In genomic region chr2:69521747-69522146, GRCh38 we compare ENCODE assay signal across 19 cellular contexts.
"Had no signal": no experiment of that assay in that cellular context is flagged by ENCODE, and none has a peak within 500 bp of the region (broad histone marks: within the 10 kb centered on the region; RNA-seq: fewer than 3 reads in every experiment).

No MANE protein-coding gene starts in this region.

- H3K4me1 Mint-ChIP-seq: activated B cell treated with CpG ODN at 0.5 μM for 24 hours; activated CD4-positive, alpha-beta T cell treated with anti-CD3 and anti-CD28 coated beads for 36 hours; brain had no signal

- DNase-seq: activated B cell treated with CpG ODN at 0.5 μM for 24 hours; activated CD4-positive, alpha-beta T cell treated with anti-CD3 and anti-CD28 coated beads for 36 hours; activated CD4-positive, alpha-beta T cell treated with anti-CD3 and anti-CD28 coated beads, Interleukin-2, amount 50 U/mL, for 48 hours; aorta; effector CD4-positive, alpha-beta T cell; foreskin keratinocyte; kidney; lower lobe of right lung; mesendoderm; mucosa of descending colon; retina; spleen; stimulated activated CD4-positive, alpha-beta T cell treated with anti-CD3 and anti-CD28 coated beads, Interleukin-4, amount 100 ng/mL, for 1 hour; stimulated activated naive CD4-positive, alpha-beta T cell treated with Interleukin-2 at 50 U/mL for 16 hours; T1000 had no signal

- H3K27ac Mint-ChIP-seq: activated B cell treated with CpG ODN at 0.5 μM for 24 hours; brain; dendritic cell treated with granulocyte-macrophage colony-stimulating factor and Interleukin-4, amounts not matched to agents 40 ng/mL and 50 ng/mL, for 4 days; T-helper 1 cell treated with Interleukin-12 subunit alpha and Interleukin-12 subunit beta and Interleukin-4 antibody, amounts not matched to agents 30 μg/mL and 1 μg/mL, for 36 hours; type B pancreatic cell had no signal

- H3K27me3 Mint-ChIP-seq: activated B cell treated with CpG ODN at 0.5 μM for 24 hours; activated CD4-positive, alpha-beta T cell treated with anti-CD3 and anti-CD28 coated beads for 36 hours; brain; dendritic cell treated with granulocyte-macrophage colony-stimulating factor and Interleukin-4, amounts not matched to agents 40 ng/mL and 50 ng/mL, for 4 days; type B pancreatic cell had no signal

- ATAC-seq: activated CD4-positive, alpha-beta T cell treated with anti-CD3 and anti-CD28 coated beads for 36 hours; foreskin keratinocyte; lower lobe of right lung; mucosa of descending colon had no signal

- H3K4me3 Mint-ChIP-seq: activated B cell treated with CpG ODN at 0.5 μM for 24 hours; activated CD4-positive, alpha-beta T cell treated with anti-CD3 and anti-CD28 coated beads for 36 hours; brain; dendritic cell treated with granulocyte-macrophage colony-stimulating factor and Interleukin-4, amounts not matched to agents 40 ng/mL and 50 ng/mL, for 4 days; T-helper 1 cell treated with Interleukin-12 subunit alpha and Interleukin-12 subunit beta and Interleukin-4 antibody, amounts not matched to agents 30 μg/mL and 1 μg/mL, for 36 hours; type B pancreatic cell had no signal

- H3K9me3 Mint-ChIP-seq: activated B cell treated with CpG ODN at 0.5 μM for 24 hours; brain; dendritic cell treated with granulocyte-macrophage colony-stimulating factor and Interleukin-4, amounts not matched to agents 40 ng/mL and 50 ng/mL, for 4 days; T-helper 1 cell treated with Interleukin-12 subunit alpha and Interleukin-12 subunit beta and Interleukin-4 antibody, amounts not matched to agents 30 μg/mL and 1 μg/mL, for 36 hours; type B pancreatic cell had no signal
